17 cellular contexts compared by ENCODE assay signal in genomic region chr14:75533791-75534190, GRCh38. TPM values are rescaled to one million over a fixed set of nuclear protein-coding genes. Genes with fewer than 3 reads are reported as not detected.
A peak's percentile ranks its signal among the peaks of the same experiment; 100 is the strongest.
DNase-seq lines count a peak whose midpoint lies in the region; ATAC-seq and TF ChIP-seq lines count a peak whose summit lies in the region.
"Had no signal": no experiment of that assay in that cellular context is flagged by ENCODE, and none has a peak within 500 bp of the region (broad histone marks: within the 10 kb centered on the region; RNA-seq: fewer than 3 reads in every experiment).

No MANE protein-coding gene starts in this region.

- no peak overlapping the region for H3K4me3 Mint-ChIP-seq in T-helper 1 cell treated with Interleukin-12 subunit alpha and Interleukin-12 subunit beta and Interleukin-4 antibody, amounts not matched to agents 30 μg/mL and 1 μg/mL, for 36 hours
- H3K4me3 Mint-ChIP-seq in T-helper 17 cell (peak overlapping the region; percentile 60), memory B cell (no peak overlapping the region)

- no peaks in the 10 kb centered on the region for H3K36me3 ChIP-seq in Karpas-422 (ENCODE audit: insufficient read depth, low read length)
- H3K36me3 ChIP-seq: transverse colon had no signal

- no peak overlapping the region for H3K9ac ChIP-seq in Karpas-422 (ENCODE audit: low read length)

- H3K4me1 Mint-ChIP-seq in T-helper 1 cell treated with Interleukin-12 subunit alpha and Interleukin-12 subunit beta and Interleukin-4 antibody, amounts not matched to agents 30 μg/mL and 1 μg/mL, for 36 hours (ENCODE audit: low read depth), result peaks cover 60% of the 10 kb centered on the region
- H3K4me1 Mint-ChIP-seq in T-helper 17 cell (peaks cover 51% of the 10 kb centered on the region), memory B cell (peaks cover 23% of the 10 kb centered on the region)

- H3K27ac ChIP-seq in C4-2B, result peak overlapping the region; percentile 17; the same call in 1 of the 2 replicates
- H3K27ac ChIP-seq in Karpas-422 (ENCODE audit: low read length), result no peak overlapping the region
- H3K27ac ChIP-seq: foreskin keratinocyte had no signal

- no peak overlapping the region for H2AFZ ChIP-seq in Karpas-422 (ENCODE audit: low read length)

- no peak overlapping the region for H3K4me3 ChIP-seq in Karpas-422 (ENCODE audit: low read length)
- H3K4me3 ChIP-seq: skin epidermis, transverse colon had no signal

- no peaks in the 10 kb centered on the region for H3K79me2 ChIP-seq in Karpas-422 (ENCODE audit: low read length)

- no peaks in the 10 kb centered on the region for H3K9me2 ChIP-seq in Karpas-422 (replicated peaks; ENCODE audit: insufficient read depth, low read length)

- H3K4me2 ChIP-seq in Karpas-422 (ENCODE audit: low read depth, low read length, poor library complexity, severe bottlenecking), result no peak overlapping the region

- H3K27me3 ChIP-seq in Karpas-422 (ENCODE audit: low read length), result no peaks in the 10 kb centered on the region
- H3K27me3 ChIP-seq: foreskin keratinocyte, transverse colon had no signal

- no peak for DNase-seq in T-helper 1 cell
- DNase-seq in T-helper 17 cell, result no peak
- no peak for DNase-seq in memory B cell (ENCODE audit: low spot score in 2 of 2)
- DNase-seq in NCI-H1092 treated with DMSO at 0.1 percent for 48 hours (lab: John Stamatoyannopoulos, UW), result no peak
- no peak for DNase-seq in Karpas-422
- DNase-seq: aorta, foreskin keratinocyte, KG1, NCI-H1105, SHP77 treated with DMSO at 0.1 percent for 48 hours, transverse colon had no signal

- H3K4me1 ChIP-seq in Karpas-422 (ENCODE audit: low read length), result no peaks in the 10 kb centered on the region

- no peaks in the 10 kb centered on the region for H3K27me3 Mint-ChIP-seq in T-helper 1 cell treated with Interleukin-12 subunit alpha and Interleukin-12 subunit beta and Interleukin-4 antibody, amounts not matched to agents 30 μg/mL and 1 μg/mL, for 36 hours (ENCODE audit: low read depth)
- H3K27me3 Mint-ChIP-seq in T-helper 17 cell, result no peaks in the 10 kb centered on the region
- no peaks in the 10 kb centered on the region for H3K27me3 Mint-ChIP-seq in memory B cell

- peak overlapping the region; percentile 27 for H3K27ac Mint-ChIP-seq in T-helper 1 cell treated with Interleukin-12 subunit alpha and Interleukin-12 subunit beta and Interleukin-4 antibody, amounts not matched to agents 30 μg/mL and 1 μg/mL, for 36 hours
- H3K27ac Mint-ChIP-seq in T-helper 17 cell, result peak overlapping the region; percentile 94
- H3K27ac Mint-ChIP-seq in memory B cell, result peak overlapping the region; percentile 81

- H4K20me1 ChIP-seq in Karpas-422 (ENCODE audit: insufficient read depth, low read depth, low read length), result no peaks in the 10 kb centered on the region

- H3K9me3 Mint-ChIP-seq in T-helper 1 cell treated with Interleukin-12 subunit alpha and Interleukin-12 subunit beta and Interleukin-4 antibody, amounts not matched to agents 30 μg/mL and 1 μg/mL, for 36 hours, result no peaks in the 10 kb centered on the region
- no peaks in the 10 kb centered on the region for H3K9me3 Mint-ChIP-seq in memory B cell

- peaks cover 58% of the 10 kb centered on the region for H3K36me3 Mint-ChIP-seq in T-helper 1 cell treated with Interleukin-12 subunit alpha and Interleukin-12 subunit beta and Interleukin-4 antibody, amounts not matched to agents 30 μg/mL and 1 μg/mL, for 36 hours (ENCODE audit: low read depth)
- H3K36me3 Mint-ChIP-seq in T-helper 17 cell (ENCODE audit: low read depth), result peaks cover 5% of the 10 kb centered on the region
- H3K36me3 Mint-ChIP-seq in memory B cell, result peaks cover 16% of the 10 kb centered on the region

- H3K9me3 ChIP-seq in T-helper 17 cell (ENCODE audit: control insufficient read depth, low read length, poor library complexity, severe bottlenecking) (no peaks in the 10 kb centered on the region), Karpas-422 (ENCODE audit: low read length) (no peaks in the 10 kb centered on the region)
- H3K9me3 ChIP-seq: transverse colon had no signal

- no peak for TF ChIP-seq CTCF in C4-2B (conservative IDR thresholded peaks at IDR 0.05)

- ATAC-seq in T-helper 17 cell (peak; percentile 27), memory B cell (ENCODE audit: low read depth) (no peak), HG03565 (IDR thresholded peaks at IDR 0.05; ENCODE audit: unreplicated experiment) (no peak)
- ATAC-seq: foreskin keratinocyte had no signal

RNA-seq across cellular contexts. Expression of gene BATF, which starts 11.5 kb away (rescaled TPM):
- total RNA-seq in T-helper 17 cell, result 10 to 100 TPM; 20.3 to 21.3 TPM
- total RNA-seq in Karpas-422 (2014; rRNA removed; shearing (Covaris generic); ENCODE audit: low replicate concordance), result not detected in 2 replicates
- total RNA-seq: chondrocyte, foreskin keratinocyte, H1 had no signal

RNA-seq across cellular contexts. Expression of gene FLVCR2, which starts 44.6 kb away (rescaled TPM):
- total RNA-seq in T-helper 17 cell, result 1 to 10 TPM; 6.5 to 8.1 TPM
- not detected in 2 replicates for total RNA-seq in Karpas-422 (2014; rRNA removed; shearing (Covaris generic); ENCODE audit: low replicate concordance)

Comparison
In these comparisons a context has a peak if more than half of its experiments do, and no peak if none do; other contexts are left out.
1. H3K27ac Mint-ChIP-seq: peak in every context shown above with its lines; median percentile 94 in T-helper 17 cell; 81 in memory B cell; 27 in T-helper 1 cell treated with Interleukin-12 subunit alpha and Interleukin-12 subunit beta and Interleukin-4 antibody, amounts not matched to agents 30 μg/mL and 1 μg/mL, for 36 hours.
2. RNA of gene BATF, which starts 11.5 kb away (total RNA-seq): 20.3 to 21.3 TPM in T-helper 17 cell; not detected in Karpas-422; every median in the first group is over 10 times any median in the second.